21 cellular contexts compared by ENCODE assay signal in genomic region chr6:143605894-143606293, GRCh38.
"Had no signal": no experiment of that assay in that cellular context is flagged by ENCODE, and none has a peak within 500 bp of the region (broad histone marks: within the 10 kb centered on the region; RNA-seq: fewer than 3 reads in every experiment).

No MANE protein-coding gene starts in this region.

- DNase-seq: IMR-90, Karpas-422, KG1, MG63, NCI-H1092 treated with DMSO at 0.1 percent for 48 hours, NCI-H1436, NCI-H187, NCI-H2029, NCI-H2081 treated with DMSO at 0.1 percent for 48 hours, NCI-H2171, NCI-H226, NCI-H446, NCI-H510A, NCI-H524 treated with DMSO at 0.1 percent for 48 hours, NCI-H69, NCI-H774, PC-3, SHP77 had no signal

- H3K27ac ChIP-seq: RWPE1 had no signal

- H3K27me3 ChIP-seq: MG63 had no signal

- H3K4me3 ChIP-seq: MG63 had no signal

- H3K36me3 ChIP-seq: MG63 had no signal

- ATAC-seq: HepG2, Panc1, PC-3 had no signal

- H3K9me3 ChIP-seq: MG63 had no signal
